ENCODE assay signal across 11 cellular contexts in genomic region chr3:114380233-114380645, GRCh38.
A peak's percentile ranks its signal among the peaks of the same experiment; 100 is the strongest.
DNase-seq lines count a peak whose midpoint lies in the region; ATAC-seq and TF ChIP-seq lines count a peak whose summit lies in the region.
"Had no signal": no experiment of that assay in that cellular context is flagged by ENCODE, and none has a peak within 500 bp of the region (broad histone marks: within the 10 kb centered on the region; RNA-seq: fewer than 3 reads in every experiment).

No MANE protein-coding gene starts in this region.

- no peaks in the 10 kb centered on the region for H3K36me3 ChIP-seq in gastroesophageal sphincter

- H3K27ac ChIP-seq in gastroesophageal sphincter = peak overlapping the region; percentile 63 to 76 (median 72)
- H3K27ac ChIP-seq: A549, HL-60 had no signal

- TF ChIP-seq EP300 in gastroesophageal sphincter (IDR thresholded peaks at IDR 0.05) = no peak

- no peaks in the 10 kb centered on the region for H3K9me3 ChIP-seq in gastroesophageal sphincter
- H3K9me3 ChIP-seq: A549 had no signal

- DNase-seq in A172 (ENCODE audit: low spot score) (peak; percentile 51), non-pigmented ciliary epithelial cell (ENCODE audit: low read depth) (peak; percentile 63), NCI-H1105 treated with DMSO at 0.1 percent for 48 hours (lab: John Stamatoyannopoulos, UW) (no peak), T-helper 1 cell (no peak)
- DNase-seq: stimulated activated naive CD4-positive, alpha-beta T cell had no signal

- H3K27me3 ChIP-seq in gastroesophageal sphincter = no peaks in the 10 kb centered on the region

- peaks cover 11 to 81% (median 27%) of the 10 kb centered on the region in 3 donors for H3K4me1 ChIP-seq in gastroesophageal sphincter

- ATAC-seq in SK-N-SH treated with all-trans-retinoic acid at 6 μM for 48 hours = peak; percentile 58
- ATAC-seq in gastroesophageal sphincter = peak; percentile 65
- ATAC-seq in GM21717 (IDR thresholded peaks at IDR 0.05; ENCODE audit: unreplicated experiment) = no peak
- no peak for ATAC-seq in HG03520 (IDR thresholded peaks at IDR 0.05; ENCODE audit: unreplicated experiment)
- ATAC-seq: A549 had no signal

- WGBS in gastroesophageal sphincter (ENCODE audit: low coverage in 1 of 2), 2 donors = 6 to 8% methylated on average over 3 to 4 of the region's 4 CpGs

- H3K4me3 ChIP-seq in gastroesophageal sphincter = no peak overlapping the region
- H3K4me3 ChIP-seq: A549 had no signal

- TF ChIP-seq POLR2A in gastroesophageal sphincter (IDR thresholded peaks at IDR 0.05) = no peak

- TF ChIP-seq CTCF in gastroesophageal sphincter (IDR thresholded peaks at IDR 0.05) = no peak

TF ChIP-seq in SK-N-SH treated with all-trans-retinoic acid at 6 μM for 48 hours, 23 proteins besides CTCF, POLR2A, EP300 and RAD21:
- TF ChIP-seq ISL1 (CRISPR knock-in tag; IDR thresholded peaks at IDR 0.05) = peak; percentile 38; the same call in 1 of the 2 replicates
- TF ChIP-seq ZFP3 (CRISPR knock-in tag; IDR thresholded peaks at IDR 0.05) = 0 out of 2 replicates have a peak, but pooled peaks have one; percentile 19
- TF ChIP-seq OSR1 (CRISPR knock-in tag; IDR thresholded peaks at IDR 0.05) = no peak
- TF ChIP-seq BACH2 (CRISPR knock-in tag; IDR thresholded peaks at IDR 0.05; ENCODE audit: borderline replicate concordance) = no peak
TF ChIP-seq in SK-N-SH treated with all-trans-retinoic acid at 6 μM for 48 hours: peak in this region for 2.

Comparison
In these comparisons a context has a peak if more than half of its experiments do, and no peak if none do; other contexts are left out.
1. DNase-seq: peak in A172 (single experiment) and non-pigmented ciliary epithelial cell (single experiment); none in NCI-H1105 treated with DMSO at 0.1 percent for 48 hours (single experiment) and T-helper 1 cell (0 of 5).
2. ATAC-seq: peak in SK-N-SH treated with all-trans-retinoic acid at 6 μM for 48 hours (single experiment) and gastroesophageal sphincter (single experiment); none in GM21717 (single experiment) and HG03520 (single experiment).